In the genomic region with DNA sequence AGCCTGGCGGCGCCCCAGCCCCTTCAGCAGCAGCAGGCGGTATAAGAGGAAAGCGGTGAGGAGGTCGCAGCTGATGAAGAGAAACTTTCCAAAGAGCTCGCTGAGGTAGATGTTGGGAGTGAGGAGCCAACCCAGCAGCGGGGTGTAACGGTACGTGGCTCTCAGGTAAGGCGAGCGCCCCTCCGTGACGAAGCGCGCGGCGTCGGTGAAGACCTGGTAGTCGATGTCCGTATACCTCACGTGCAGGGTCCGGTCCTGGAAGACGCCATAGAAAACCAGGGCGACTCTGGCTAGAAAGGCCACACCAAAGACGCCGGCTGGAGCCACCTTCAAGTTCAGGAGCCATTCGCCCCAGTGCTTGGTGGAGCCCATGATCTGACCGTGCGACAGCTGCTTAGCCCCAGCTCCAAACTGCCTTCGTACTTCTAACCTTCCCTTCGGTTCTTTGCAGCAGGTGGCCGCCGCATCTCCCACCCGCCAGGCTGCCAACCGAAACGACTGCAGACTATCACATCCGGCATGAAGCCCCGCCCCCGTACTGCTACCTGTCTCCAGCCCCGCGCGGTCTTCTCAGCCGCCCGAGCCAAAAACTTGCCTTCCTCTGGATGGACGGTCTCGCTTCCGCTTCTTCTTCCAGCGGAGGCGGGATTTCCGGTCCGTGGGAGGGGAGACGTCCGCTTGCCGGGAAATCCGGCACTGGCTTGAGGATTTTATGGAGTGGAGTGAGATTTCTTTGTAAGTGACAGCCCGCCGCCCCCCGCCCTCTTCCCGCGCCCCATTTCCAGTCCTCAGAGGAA, we compare ENCODE assay signal across 8 cellular contexts.
DNase-seq lines count a peak whose midpoint lies in the region; ATAC-seq and TF ChIP-seq lines count a peak whose summit lies in the region.

A gene (minus strand): TSS at position 623 of the 797 bp plus-strand sequence. CDS start 251 bp downstream, at position 372.

- no peak for TF ChIP-seq CTCF in AG10803 (conservative IDR thresholded peaks at IDR 0.05; ENCODE audit: low read length)

- peak within 1 kb of the TSS; percentile 90 for H3K4me3 ChIP-seq in AG10803 (ENCODE audit: low read length)

- DNase-seq in AG10803 (ENCODE audit: low read depth) = peak; percentile 80
- DNase-seq in NCI-H345 treated with DMSO at 0.1 percent for 48 hours (lab: John Stamatoyannopoulos, UW; ENCODE audit: unreplicated experiment) = peak; percentile 92
- peak; percentile 83 for DNase-seq in activated CD4-positive, CD25-positive, alpha-beta regulatory T cell treated with anti-CD3 and anti-CD28 coated beads, Interleukin-2, amount 50 U/mL, for 16 hours (ENCODE audit: low read depth, low spot score)
- peak; percentile 97 for DNase-seq in cerebellar cortex (ENCODE audit: low spot score)
- peak; percentile 98 for DNase-seq in islet precursor cell
- peak; percentile 91 for DNase-seq in stimulated activated CD4-positive, alpha-beta T cell treated with anti-CD3 and anti-CD28 coated beads, Interleukin-12 subunit alpha, Interleukin-12 subunit beta, amount 100 ng/mL, for 4 hours

- peak; percentile 96 for ATAC-seq in GM19035 (IDR thresholded peaks at IDR 0.05; ENCODE audit: unreplicated experiment)
- peak; percentile 91 for ATAC-seq in HG03342 (IDR thresholded peaks at IDR 0.05; ENCODE audit: unreplicated experiment)

Comparison
In these comparisons a context has a peak if more than half of its experiments do, and no peak if none do; other contexts are left out.
1. Peak in every context shown above with its lines: DNase-seq, ATAC-seq and H3K4me3 ChIP-seq.